8 cellular contexts compared by ENCODE assay signal in the genomic region with DNA sequence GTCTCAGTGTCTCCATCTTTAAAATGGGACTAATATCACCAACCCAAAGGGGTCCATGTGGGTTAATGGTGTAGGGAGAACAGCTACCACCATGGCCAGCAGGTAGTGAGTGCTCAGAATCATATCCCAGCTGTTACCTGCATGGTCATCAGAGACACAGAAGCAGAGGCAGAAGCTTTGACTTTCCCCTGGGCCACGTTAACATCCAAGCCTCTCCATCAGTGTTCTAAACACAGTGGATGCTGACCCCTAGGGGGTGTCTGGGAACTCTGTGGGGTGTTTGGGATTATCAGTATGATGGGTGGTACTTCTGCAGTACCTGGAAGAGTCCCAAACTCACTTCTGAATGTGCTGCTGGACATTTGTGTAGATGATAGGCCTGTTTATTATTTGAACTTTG.
DNase-seq lines count a peak whose midpoint lies in the region; ATAC-seq and TF ChIP-seq lines count a peak whose summit lies in the region.

No MANE protein-coding gene starts in this region.

- no peaks in the 10 kb centered on the region for H3K4me1 ChIP-seq in stomach

- no peak overlapping the region for H3K4me3 ChIP-seq in stomach

- no peak overlapping the region for H3K27ac ChIP-seq in stomach

- no peaks in the 10 kb centered on the region for H3K27me3 ChIP-seq in stomach

- no peaks in the 10 kb centered on the region for H3K9me3 ChIP-seq in stomach

- no peak for TF ChIP-seq CTCF in stomach (IDR thresholded peaks at IDR 0.05)

- ATAC-seq in GM21526 (IDR thresholded peaks at IDR 0.05; ENCODE audit: low FRiP score, unreplicated experiment) (peak; percentile 62), left lobe of liver (no peak)

- TF ChIP-seq EP300 in stomach (IDR thresholded peaks at IDR 0.05) = no peak

- H3K36me3 ChIP-seq in stomach = no peaks in the 10 kb centered on the region

- TF ChIP-seq POLR2A in stomach (IDR thresholded peaks at IDR 0.05) = no peak

- intact Hi-C loops in stomach (cut with DNase I; ENCODE audit: low total_unique reads) = no loop called here

- DNase-seq in NCI-H748 (lab: John Stamatoyannopoulos, UW; ENCODE audit: unreplicated experiment) (peak; percentile 23), NCI-H748 treated with DMSO at 0.1 percent for 48 hours (lab: John Stamatoyannopoulos, UW) (no peak), M059J (ENCODE audit: low read depth) (peak; percentile 5), left lobe of liver (ENCODE audit: low spot score) (peak; percentile 11), pons (ENCODE audit: low spot score) (no peak), KG1 (lab: John Stamatoyannopoulos, UW) (no peak), stomach (no peak)

- 52 to 67% (median 59%) methylated on average over 1 of the region's 1 CpG for WGBS in stomach, 5 donors

Comparison
In these comparisons a context has a peak if more than half of its experiments do, and no peak if none do; other contexts are left out.
1. DNase-seq: peak in NCI-H748 (single experiment), M059J (single experiment) and left lobe of liver (single experiment); none in NCI-H748 treated with DMSO at 0.1 percent for 48 hours (single experiment), pons (single experiment), KG1 (single experiment) and stomach (single experiment).